16 cellular contexts compared by ENCODE assay signal in the genomic region with DNA sequence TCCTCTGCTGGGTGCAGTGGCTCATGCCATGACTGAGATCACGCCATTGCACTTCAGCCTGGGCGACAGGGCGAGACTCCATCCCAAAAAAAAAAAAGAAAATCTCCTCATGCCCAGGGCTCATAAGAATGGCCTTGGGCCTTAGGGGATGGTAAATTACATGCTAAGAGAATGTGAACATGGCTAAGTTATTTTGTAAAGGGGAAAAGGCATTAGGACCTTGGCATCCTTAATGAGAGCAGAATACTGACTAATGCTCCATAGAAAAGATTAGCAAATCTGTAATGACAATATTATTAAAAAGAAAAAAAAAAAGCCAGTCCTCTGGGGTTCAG. TPM values are rescaled to one million over a fixed set of nuclear protein-coding genes. Genes with fewer than 3 reads are reported as not detected.
DNase-seq lines count a peak whose midpoint lies in the region; ATAC-seq and TF ChIP-seq lines count a peak whose summit lies in the region.
"Had no signal": no experiment of that assay in that cellular context is flagged by ENCODE, and none has a peak within 500 bp of the region (broad histone marks: within the 10 kb centered on the region; RNA-seq: fewer than 3 reads in every experiment).

No MANE protein-coding gene starts in this region.

- H3K36me3 ChIP-seq in SU-DHL-6 (ENCODE audit: low read length), result no peaks in the 10 kb centered on the region
- H3K36me3 ChIP-seq in fibroblast of lung (ENCODE audit: control insufficient read depth, insufficient read depth, low read length), result no peaks in the 10 kb centered on the region
- H3K36me3 ChIP-seq: ascending aorta, left lung had no signal

- H3K4me1 ChIP-seq in fibroblast of lung (ENCODE audit: control insufficient read depth, extremely low read depth, insufficient read depth, low read length), result peaks cover 9% of the 10 kb centered on the region
- H3K4me1 ChIP-seq: ascending aorta had no signal

- no peaks in the 10 kb centered on the region for H3K79me2 ChIP-seq in SU-DHL-6 (ENCODE audit: insufficient read depth, low read length)
- H3K79me2 ChIP-seq in fibroblast of lung (ENCODE audit: control insufficient read depth, insufficient read depth, low read length), result no peaks in the 10 kb centered on the region

- no peak overlapping the region for H3K4me3 ChIP-seq in SU-DHL-6 (ENCODE audit: insufficient read depth, low read length, poor library complexity, severe bottlenecking)
- no peak overlapping the region for H3K4me3 ChIP-seq in fibroblast of lung (replicated peaks in 1 of 4; ENCODE audit: control extremely low read depth in 1 of 4, insufficient read depth in 1 of 4, low read depth in 3 of 4, low read length in 4 of 4)
- H3K4me3 ChIP-seq: ascending aorta, left lung had no signal

- no peaks in the 10 kb centered on the region for H3K27me3 ChIP-seq in SU-DHL-6 (ENCODE audit: low read length)
- no peaks in the 10 kb centered on the region for H3K27me3 ChIP-seq in fibroblast of lung (ENCODE audit: control insufficient read depth, insufficient read depth, low read length)
- H3K27me3 ChIP-seq: ascending aorta, left lung had no signal

- peaks cover 13% of the 10 kb centered on the region for H3K27me3 Mint-ChIP-seq in stimulated activated naive CD8-positive, alpha-beta T cell treated with anti-CD3 and anti-CD28 coated beads, Interleukin-15, Interleukin-2, amounts not matched to agents 100 ng/mL and 50 ng/mL, for 24 hours

- H2AFZ ChIP-seq in SU-DHL-6 (ENCODE audit: low read depth, low read length, severe bottlenecking), result peak overlapping the region; percentile 72
- H2AFZ ChIP-seq in fibroblast of lung (ENCODE audit: low read length), result no peak overlapping the region

- H4K20me1 ChIP-seq in SU-DHL-6 (ENCODE audit: low read depth, low read length) (no peaks in the 10 kb centered on the region), fibroblast of lung (ENCODE audit: control insufficient read depth, extremely low read depth, insufficient read depth, low read length) (no peaks in the 10 kb centered on the region)

- H3K4me3 Mint-ChIP-seq in stimulated activated naive CD8-positive, alpha-beta T cell treated with anti-CD3 and anti-CD28 coated beads, Interleukin-15, Interleukin-2, amounts not matched to agents 100 ng/mL and 50 ng/mL, for 24 hours, result peak overlapping the region; percentile 1

- H3K9me3 Mint-ChIP-seq in stimulated activated naive CD8-positive, alpha-beta T cell treated with anti-CD3 and anti-CD28 coated beads, Interleukin-15, Interleukin-2, amounts not matched to agents 100 ng/mL and 50 ng/mL, for 24 hours, result no peaks in the 10 kb centered on the region

- H3K27ac ChIP-seq in SU-DHL-6 (ENCODE audit: low read depth, low read length), result peak overlapping the region; percentile 38
- peak overlapping the region; percentile 17 for H3K27ac ChIP-seq in fibroblast of lung (ENCODE audit: insufficient read depth, low read length)
- H3K27ac ChIP-seq in caudate nucleus (ENCODE audit: low read depth, low read length), result no peak overlapping the region
- H3K27ac ChIP-seq: ascending aorta had no signal

- 0 out of 2 replicates have a peak, but pooled peaks cover 4% of the 10 kb centered on the region for H3F3A ChIP-seq in SU-DHL-6 (ENCODE audit: insufficient read depth)

- no peaks in the 10 kb centered on the region for H3K9me2 ChIP-seq in SU-DHL-6 (replicated peaks; ENCODE audit: insufficient read depth, low read length)

- no peaks in the 10 kb centered on the region for H3K36me3 Mint-ChIP-seq in stimulated activated naive CD8-positive, alpha-beta T cell treated with anti-CD3 and anti-CD28 coated beads, Interleukin-15, Interleukin-2, amounts not matched to agents 100 ng/mL and 50 ng/mL, for 24 hours (ENCODE audit: low read depth)

- TF ChIP-seq CTCF in SU-DHL-6 (IDR thresholded peaks at IDR 0.05; ENCODE audit: insufficient read depth, low read length, poor library complexity, severe bottlenecking), result no peak
- no peak for TF ChIP-seq CTCF in fibroblast of lung (conservative IDR thresholded peaks at IDR 0.05 in 1 of 2, IDR thresholded peaks at IDR 0.05 in 1 of 2; ENCODE audit: low read depth in 1 of 2, low read length in 2 of 2)

- H3K27ac Mint-ChIP-seq in stimulated activated naive CD8-positive, alpha-beta T cell treated with anti-CD3 and anti-CD28 coated beads, Interleukin-15, Interleukin-2, amounts not matched to agents 100 ng/mL and 50 ng/mL, for 24 hours, result peak overlapping the region; percentile 61

- no peak for ATAC-seq in stimulated activated naive CD8-positive, alpha-beta T cell treated with anti-CD3 and anti-CD28 coated beads, Interleukin-15, Interleukin-2, amounts not matched to agents 100 U/mL and 50 U/mL, for 24 hours
- ATAC-seq in HG03159 (IDR thresholded peaks at IDR 0.05; ENCODE audit: unreplicated experiment), result no peak
- ATAC-seq: sciatic nerve had no signal

- no peaks in the 10 kb centered on the region for H3K9me3 ChIP-seq in SU-DHL-6 (ENCODE audit: insufficient read depth, low read length)
- no peaks in the 10 kb centered on the region for H3K9me3 ChIP-seq in fibroblast of lung (ENCODE audit: control insufficient read depth, insufficient read depth, low read depth, low read length)
- H3K9me3 ChIP-seq: ascending aorta, left lung had no signal

- H3K4me2 ChIP-seq in SU-DHL-6 (ENCODE audit: low read depth, low read length, poor library complexity, severe bottlenecking) (peak overlapping the region; percentile 44), fibroblast of lung (ENCODE audit: extremely low read depth, insufficient read depth, low read length) (no peak overlapping the region)

- H3K9ac ChIP-seq in SU-DHL-6 (ENCODE audit: low read length), result peak overlapping the region; percentile 19
- no peak overlapping the region for H3K9ac ChIP-seq in fibroblast of lung (ENCODE audit: insufficient read depth, low read length)

- H3K4me1 Mint-ChIP-seq in stimulated activated naive CD8-positive, alpha-beta T cell treated with anti-CD3 and anti-CD28 coated beads, Interleukin-15, Interleukin-2, amounts not matched to agents 100 ng/mL and 50 ng/mL, for 24 hours (ENCODE audit: low read depth), result peaks cover 24% of the 10 kb centered on the region

- DNase-seq in stimulated activated naive CD8-positive, alpha-beta T cell treated with anti-CD3 and anti-CD28 coated beads, Interleukin-15, Interleukin-2, amounts not matched to agents 100 U/mL and 50 U/mL, for 24 hours, result no peak
- no peak for DNase-seq in fibroblast of lung (ENCODE audit: low read depth in 2 of 2)
- DNase-seq in GM19238 (ENCODE audit: insufficient read length, low spot score), result no peak
- DNase-seq in caudate nucleus (lab: John Stamatoyannopoulos, UW), result no peak
- DNase-seq: activated CD4-positive, CD25-positive, alpha-beta regulatory T cell treated with anti-CD3 and anti-CD28 coated beads, Interleukin-2, amount 50 U/mL, for 72 hours; DMS 273 treated with DMSO at 0.1 percent for 48 hours; KG1; left lung; SHP77; substantia nigra; T1000 had no signal

RNA-seq across cellular contexts. Expression of gene SHLD1, which starts 12.6 kb away (rescaled TPM):
- total RNA-seq in fibroblast of lung, result 2.6 and 3.3 TPM in 2 replicates
- polyA plus RNA-seq in fibroblast of lung, result 4.2 TPM in 2 replicates
- 4.3 and 5.4 TPM in 2 replicates for polyA plus RNA-seq in fibroblast of lung (2012)
- polyA minus RNA-seq in fibroblast of lung (ENCODE audit: low replicate concordance), result 3.9 TPM in 1 of 2 replicates, not detected in the other
- total RNA-seq: ascending aorta had no signal
